In the genomic region with DNA sequence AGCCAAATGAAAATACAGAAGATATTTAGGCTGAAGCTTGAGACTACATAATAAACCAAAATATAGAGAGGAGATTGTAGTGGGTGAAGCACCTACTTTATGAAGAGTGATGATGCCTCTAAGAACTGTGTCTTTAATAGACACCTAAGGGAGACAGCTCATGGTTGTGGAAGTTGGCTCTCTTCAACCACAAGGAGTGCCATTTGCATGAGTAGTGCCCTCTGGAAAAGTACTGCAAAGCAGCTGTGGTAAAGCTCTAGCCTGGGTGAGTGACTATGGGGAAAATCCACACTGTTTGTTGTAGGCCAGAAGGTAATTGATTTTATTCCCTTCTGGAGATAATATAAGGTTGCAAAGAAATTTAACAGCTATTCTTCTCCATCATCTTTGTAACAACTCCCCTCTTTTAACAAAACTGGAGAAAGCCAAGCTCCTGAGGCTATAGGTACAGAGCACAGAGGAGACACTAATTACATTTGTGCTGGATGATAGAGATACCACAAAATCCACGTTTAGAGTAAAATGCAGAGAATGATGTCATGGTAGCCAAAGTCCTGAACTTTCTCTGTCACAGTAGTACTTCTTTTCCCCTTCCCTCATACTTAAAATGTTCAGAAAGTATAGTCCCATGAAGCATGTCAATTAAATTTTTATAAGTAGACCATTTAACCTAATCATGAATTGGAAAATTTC, we compare ENCODE assay signal across 10 cellular contexts.
DNase-seq lines count a peak whose midpoint lies in the region; FAIRE-seq and TF ChIP-seq lines count a peak whose summit lies in the region.
"Had no signal": no experiment of that assay in that cellular context is flagged by ENCODE, and none has a peak within 500 bp of the region (broad histone marks: within the 10 kb centered on the region; RNA-seq: fewer than 3 reads in every experiment).

No MANE protein-coding gene starts in this region.

- no peaks in the 10 kb centered on the region for H4K20me1 ChIP-seq in osteoblast (ENCODE audit: insufficient read depth, low read length)

- H3K27me3 ChIP-seq in osteoblast (ENCODE audit: insufficient read depth, low read length) (no peaks in the 10 kb centered on the region), right atrium auricular region (no peaks in the 10 kb centered on the region)
- H3K27me3 ChIP-seq: esophagus squamous epithelium had no signal

- H3K4me3 ChIP-seq in astrocyte of the cerebellum (ENCODE audit: low read depth, low read length) (no peak overlapping the region), osteoblast (ENCODE audit: insufficient read depth, low read length) (no peak overlapping the region), right atrium auricular region (no peak overlapping the region)
- H3K4me3 ChIP-seq: esophagus squamous epithelium had no signal

- no peak overlapping the region for H2AFZ ChIP-seq in osteoblast (ENCODE audit: low read length)

- peak overlapping the region; percentile 55 for H3K27ac ChIP-seq in osteoblast (ENCODE audit: low read depth, low read length)
- H3K27ac ChIP-seq in right atrium auricular region = no peak overlapping the region
- H3K27ac ChIP-seq: esophagus squamous epithelium had no signal

- no peak overlapping the region for H3K4me2 ChIP-seq in osteoblast (ENCODE audit: insufficient read depth, low read length)

- H3K4me1 ChIP-seq in osteoblast (ENCODE audit: insufficient read depth, low read length) (peaks cover 9% of the 10 kb centered on the region), right atrium auricular region (no peaks in the 10 kb centered on the region)
- H3K4me1 ChIP-seq: esophagus squamous epithelium had no signal

- in situ Hi-C loops in astrocyte of the cerebellum (cut with HindIII; ENCODE audit: low sequenced_read_pairs) = no loop called here

- FAIRE-seq in HTR-8/SVneo (lab: Jason Lieb, UNC) = peak; percentile 26
- FAIRE-seq: kidney had no signal

- TF ChIP-seq CTCF in astrocyte of the cerebellum (IDR thresholded peaks at IDR 0.05; ENCODE audit: low read depth, low read length, missing control alignments) = no peak
- TF ChIP-seq CTCF in osteoblast (IDR thresholded peaks at IDR 0.05; ENCODE audit: extremely low read depth, low read depth, low read length) = no peak
- no peak for TF ChIP-seq CTCF in right atrium auricular region (IDR thresholded peaks at IDR 0.05)

- H3K79me2 ChIP-seq in osteoblast (ENCODE audit: insufficient read depth, low read length) = no peaks in the 10 kb centered on the region

- no peaks in the 10 kb centered on the region for H3K9me3 ChIP-seq in osteoblast (ENCODE audit: low read depth, low read length)
- no peaks in the 10 kb centered on the region for H3K9me3 ChIP-seq in right atrium auricular region
- H3K9me3 ChIP-seq: esophagus squamous epithelium had no signal

- DNase-seq in EL = peak; percentile 89
- DNase-seq in HTR-8/SVneo (ENCODE audit: insufficient read length, low spot score) = no peak
- DNase-seq in astrocyte of the cerebellum (ENCODE audit: low read depth) = peak; percentile 3
- no peak for DNase-seq in osteoblast (ENCODE audit: insufficient read length, low spot score, missing footprints)
- no peak for DNase-seq in ureter (ENCODE audit: low spot score)
- DNase-seq in right atrium auricular region (ENCODE audit: low spot score) = no peak
- no peak for DNase-seq in cerebellar nuclear complex (lab: John Stamatoyannopoulos, UW)
- DNase-seq: activated CD8-positive, alpha-beta memory T cell treated with anti-CD3 and anti-CD28 coated beads, Interleukin-2, amount 50 U/mL, for 48 hours; esophagus squamous epithelium; kidney had no signal

- H3K36me3 ChIP-seq in osteoblast (ENCODE audit: insufficient read depth, low read length) (no peaks in the 10 kb centered on the region), right atrium auricular region (no peaks in the 10 kb centered on the region)
- H3K36me3 ChIP-seq: esophagus squamous epithelium had no signal

Comparison
In these comparisons a context has a peak if more than half of its experiments do, and no peak if none do; other contexts are left out.
1. DNase-seq: peak in EL (single experiment) and astrocyte of the cerebellum (single experiment); none in HTR-8/SVneo (single experiment), osteoblast (single experiment), ureter (single experiment), right atrium auricular region (single experiment) and cerebellar nuclear complex (0 of 2).